ENCODE assay signal across 26 cellular contexts in the genomic region with DNA sequence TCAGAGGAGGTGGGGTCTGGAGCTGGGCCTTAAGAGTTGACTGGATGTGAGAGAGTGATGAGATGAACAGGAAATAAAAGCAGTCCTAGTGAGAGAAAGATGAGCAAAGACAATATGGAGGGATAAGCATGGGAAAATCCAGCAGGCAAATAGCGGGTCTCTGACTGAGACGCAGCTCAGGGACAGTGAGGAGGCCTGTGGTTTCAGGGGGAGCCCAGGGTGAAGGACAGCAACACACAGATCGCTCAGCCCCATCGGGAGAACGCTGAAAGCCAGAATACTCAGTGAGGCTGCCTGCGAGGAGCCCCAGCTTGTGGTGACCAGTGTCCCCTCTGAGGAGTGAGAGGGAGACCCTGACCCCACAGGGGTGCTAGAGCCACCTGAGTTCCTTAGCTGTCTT. TPM values are rescaled to one million over a fixed set of nuclear protein-coding genes. Genes with fewer than 3 reads are reported as not detected.
DNase-seq lines count a peak whose midpoint lies in the region; ATAC-seq, FAIRE-seq and TF ChIP-seq lines count a peak whose summit lies in the region.
"Had no signal": no experiment of that assay in that cellular context is flagged by ENCODE, and none has a peak within 500 bp of the region (broad histone marks: within the 10 kb centered on the region; RNA-seq: fewer than 3 reads in every experiment).

No MANE protein-coding gene starts in this region.

- no TSS peak for BruUV-seq in K562 (replicated peaks; lab: Mats Ljungman, UMichigan)

- TF ChIP-seq POLR2A in K562 (conservative IDR thresholded peaks at IDR 0.05), result no peak

- H3K9me2 ChIP-seq in GM23338 (ENCODE audit: insufficient read depth), result 0 out of 2 replicates have a peak, but pooled peaks cover 3% of the 10 kb centered on the region

- H3K27me3 ChIP-seq in GM23338 (ENCODE audit: insufficient read depth) (no peaks in the 10 kb centered on the region), K562 (ENCODE audit: control insufficient read depth in 2 of 2, insufficient read depth in 2 of 2, low read length in 2 of 2) (peaks cover 15 to 30% of the 10 kb centered on the region in 2 experiments; a peak in 4 of 5 replicates), neural progenitor cell (no peaks in the 10 kb centered on the region)
- H3K27me3 ChIP-seq: BE2C; BLaER1 treated with 17β-estradiol and CSF1 and Interleukin-3, amounts not matched to agents 10 nM and 100 nM had no signal

- H4K20me1 ChIP-seq in GM23338 (replicated peaks; ENCODE audit: insufficient read depth) (no peaks in the 10 kb centered on the region), K562 (replicated peaks; ENCODE audit: control insufficient read depth, insufficient read depth, low read length) (no peaks in the 10 kb centered on the region), neural progenitor cell (ENCODE audit: low read depth) (no peaks in the 10 kb centered on the region)
- H4K20me1 ChIP-seq: BLaER1 treated with 17β-estradiol and CSF1 and Interleukin-3, amounts not matched to agents 10 nM and 100 nM had no signal

- H3K4me1 Mint-ChIP-seq in GM23338 (peaks cover 10% of the 10 kb centered on the region), neural progenitor cell (no peaks in the 10 kb centered on the region), type B pancreatic cell (ENCODE audit: unreplicated experiment) (peaks cover 14% of the 10 kb centered on the region)
- H3K4me1 Mint-ChIP-seq: CD14-positive monocyte; CD8-positive, alpha-beta memory T cell had no signal

- WGBS in K562 (ENCODE audit: insufficient coverage, low coverage, missing lambda C conversion rate), result 0% methylated on average over 6 of the region's 6 CpGs

- H3K36me3 ChIP-seq in GM23338 (ENCODE audit: insufficient read depth) (no peaks in the 10 kb centered on the region), K562 (ENCODE audit: control insufficient read depth, insufficient read depth, low read length) (no peaks in the 10 kb centered on the region), neural progenitor cell (no peaks in the 10 kb centered on the region)
- H3K36me3 ChIP-seq: BE2C; BLaER1 treated with 17β-estradiol and CSF1 and Interleukin-3, amounts not matched to agents 10 nM and 100 nM had no signal

- H2AFZ ChIP-seq in GM23338 (peak overlapping the region; percentile 83; the same call in 1 of the 2 replicates), K562 (ENCODE audit: low read depth, low read length) (no peak overlapping the region), neural progenitor cell (replicated peaks) (peak overlapping the region; percentile 26)

- in situ Hi-C loops in K562 (cut with MboI), result no loop called here

- no peak overlapping the region for H3K27ac ChIP-seq in GM23338 (ENCODE audit: low read depth)
- no peak overlapping the region for H3K27ac ChIP-seq in K562 (ENCODE audit: extremely low read depth, low read depth, low read length)
- no peak overlapping the region for H3K27ac ChIP-seq in neural progenitor cell
- H3K27ac ChIP-seq: 22Rv1; BLaER1 treated with 17β-estradiol and CSF1 and Interleukin-3, amounts not matched to agents 10 nM and 100 nM had no signal

- no peak for FAIRE-seq in K562 (lab: Jason Lieb, UNC)
- FAIRE-seq: A204.1, G401.6, GM12892, GM19239 had no signal

- DNase-seq in NCI-H146 (lab: John Stamatoyannopoulos, UW) (peak; percentile 29), NCI-H146 treated with DMSO at 0.1 percent for 48 hours (lab: John Stamatoyannopoulos, UW; ENCODE audit: unreplicated experiment) (no peak), GM23338 (ENCODE audit: low spot score) (no peak), K562 (ENCODE audit: extremely low read depth in 1 of 4, low spot score in 3 of 4) (no peak), neural progenitor cell (ENCODE audit: low spot score) (no peak), anterior cingulate cortex (lab: John Stamatoyannopoulos, UW) (no peak), type B pancreatic cell (ENCODE audit: extremely low spot score, unreplicated experiment) (no peak)
- DNase-seq: ACHN; AML-193; BE2C; Calu3; CD4-positive, alpha-beta T cell; CD8-positive, alpha-beta memory T cell; DMS53; DND-41; GOT3; H7; HCEC 1CT had no signal

- no peaks in the 10 kb centered on the region for H3K9me1 ChIP-seq in K562 (ENCODE audit: control insufficient read depth, insufficient read depth, low read length)

- no peaks in the 10 kb centered on the region for H3K79me2 ChIP-seq in GM23338 (replicated peaks; ENCODE audit: insufficient read depth)
- H3K79me2 ChIP-seq in K562 (ENCODE audit: control insufficient read depth, insufficient read depth, low read length), result no peaks in the 10 kb centered on the region
- no peaks in the 10 kb centered on the region for H3K79me2 ChIP-seq in neural progenitor cell (ENCODE audit: low read depth)

- ATAC-seq in GM23338, result no peak
- ATAC-seq in K562, result peak; percentile 35; the same call in 2 of the 3 replicates
- no peak for ATAC-seq in HG03175 (IDR thresholded peaks at IDR 0.05; ENCODE audit: unreplicated experiment)

- H3K27ac Mint-ChIP-seq in GM23338 (no peak overlapping the region), neural progenitor cell (no peak overlapping the region), type B pancreatic cell (no peak overlapping the region)
- H3K27ac Mint-ChIP-seq: CD14-positive monocyte; CD4-positive, alpha-beta T cell; CD8-positive, alpha-beta memory T cell had no signal

- H3K36me3 Mint-ChIP-seq in GM23338 (ENCODE audit: low read depth), result no peaks in the 10 kb centered on the region
- H3K36me3 Mint-ChIP-seq in neural progenitor cell, result no peaks in the 10 kb centered on the region
- H3K36me3 Mint-ChIP-seq in type B pancreatic cell, result no peaks in the 10 kb centered on the region
- H3K36me3 Mint-ChIP-seq: CD14-positive monocyte had no signal

- H3K4me3 ChIP-seq in GM23338, result no peak overlapping the region
- no peak overlapping the region for H3K4me3 ChIP-seq in K562
- H3K4me3 ChIP-seq in neural progenitor cell, result no peak overlapping the region
- H3K4me3 ChIP-seq: BLaER1 treated with 17β-estradiol and CSF1 and Interleukin-3, amounts not matched to agents 10 nM and 100 nM had no signal

- H3K4me3 Mint-ChIP-seq in GM23338 (no peak overlapping the region), neural progenitor cell (no peak overlapping the region), type B pancreatic cell (no peak overlapping the region)
- H3K4me3 Mint-ChIP-seq: CD14-positive monocyte; CD4-positive, alpha-beta T cell; CD8-positive, alpha-beta memory T cell had no signal

- no peaks in the 10 kb centered on the region for H3K9me3 ChIP-seq in K562 (replicated peaks; ENCODE audit: control insufficient read depth, insufficient read depth, low read depth, low read length)
- no peaks in the 10 kb centered on the region for H3K9me3 ChIP-seq in neural progenitor cell (ENCODE audit: low read depth)
- H3K9me3 ChIP-seq: BE2C had no signal

- H3K9ac ChIP-seq in K562 (ENCODE audit: insufficient read depth in 1 of 2, low read depth in 2 of 2, low read length in 2 of 2) (peak overlapping the region in 1 of 2 experiments; percentile 26; a peak in 1 of 4 replicates), neural progenitor cell (no peak overlapping the region)
- H3K9ac ChIP-seq: BLaER1 treated with 17β-estradiol and CSF1 and Interleukin-3, amounts not matched to agents 10 nM and 100 nM had no signal

- H3K4me2 ChIP-seq in GM23338, result no peak overlapping the region
- H3K4me2 ChIP-seq in K562 (ENCODE audit: insufficient read depth, low read length), result no peak overlapping the region
- no peak overlapping the region for H3K4me2 ChIP-seq in neural progenitor cell
- H3K4me2 ChIP-seq: BLaER1 treated with 17β-estradiol and CSF1 and Interleukin-3, amounts not matched to agents 10 nM and 100 nM had no signal

- no peak for TF ChIP-seq CTCF in GM23338 (conservative IDR thresholded peaks at IDR 0.05; ENCODE audit: low read depth in 2 of 2)
- TF ChIP-seq CTCF in K562 (IDR thresholded peaks at IDR 0.05 in 2 of 3, conservative IDR thresholded peaks at IDR 0.05 in 1 of 3; ENCODE audit: insufficient read depth in 2 of 3, low read depth in 1 of 3, low read length in 3 of 3), result no peak
- no peak for TF ChIP-seq CTCF in neural progenitor cell (IDR thresholded peaks at IDR 0.05)
- no peak for TF ChIP-seq CTCF in type B pancreatic cell (conservative IDR thresholded peaks at IDR 0.05)

- no peak for TF ChIP-seq EP300 in K562 (IDR thresholded peaks at IDR 0.05; ENCODE audit: low read length)

- H3F3A ChIP-seq in GM23338 (replicated peaks; ENCODE audit: low read depth) (no peaks in the 10 kb centered on the region), neural progenitor cell (ENCODE audit: low read depth) (no peaks in the 10 kb centered on the region)

- intact Hi-C loops in K562 (cut with micrococcal nuclease), result no loop called here

- no peaks in the 10 kb centered on the region for H3K27me3 Mint-ChIP-seq in GM23338 (ENCODE audit: insufficient read depth, low read depth, poor library complexity)
- H3K27me3 Mint-ChIP-seq in neural progenitor cell (ENCODE audit: insufficient read depth, low read depth), result peaks cover 5% of the 10 kb centered on the region
- H3K27me3 Mint-ChIP-seq in type B pancreatic cell, result no peaks in the 10 kb centered on the region

- CTCF ChIA-PET in K562 (lab: Yijun Ruan, JAX; ENCODE audit: low intra/inter-chr PET ratio), result no interaction called here

- POLR2A ChIA-PET in K562 (lab: Yijun Ruan, JAX), result no interaction called here

- TF ChIP-seq RAD21 in K562 (CRISPR knock-in tag; conservative IDR thresholded peaks at IDR 0.05 in 1 of 2, IDR thresholded peaks at IDR 0.05 in 1 of 2), result no peak

- H3K9me3 Mint-ChIP-seq in GM23338, result no peaks in the 10 kb centered on the region; the same call in none of the 3 replicates
- H3K9me3 Mint-ChIP-seq in neural progenitor cell, result peaks cover 5% of the 10 kb centered on the region
- H3K9me3 Mint-ChIP-seq in type B pancreatic cell, result peaks cover 5% of the 10 kb centered on the region
- H3K9me3 Mint-ChIP-seq: CD4-positive, alpha-beta T cell had no signal

- H3K4me1 ChIP-seq in GM23338 (ENCODE audit: insufficient read depth) (no peaks in the 10 kb centered on the region; the same call in 1 of the 2 replicates), K562 (replicated peaks in 1 of 2; ENCODE audit: control insufficient read depth in 2 of 2, insufficient read depth in 2 of 2, low read length in 2 of 2) (no peaks in the 10 kb centered on the region), neural progenitor cell (peaks cover 8% of the 10 kb centered on the region)
- H3K4me1 ChIP-seq: BE2C; BLaER1 treated with 17β-estradiol and CSF1 and Interleukin-3, amounts not matched to agents 10 nM and 100 nM had no signal

RNA-seq across cellular contexts. Expression of gene DCDC2, which starts 16.8 kb away (rescaled TPM):
- total RNA-seq in GM23338 (2014; rRNA removed; shearing (Covaris generic)), result 0.50 and 0.59 TPM in 2 replicates
- polyA plus RNA-seq in GM23338 (2016; fragmentation: Nextera tagmentation; extraction: Ambion mirVana), result 0.12 and 0.79 TPM in 2 replicates
- not detected in 2 replicates for total RNA-seq in K562 (2011; cell fraction: chromatin; rRNA removed; ENCODE audit: low replicate concordance)
- total RNA-seq in K562 (2011; cell fraction: nucleolus; rRNA removed), result not detected in 2 replicates
- total RNA-seq in K562 (2011; cell fraction: nucleoplasm; rRNA removed), result not detected in 2 replicates
- total RNA-seq in K562 (2014; rRNA removed), result not detected in 2 replicates
- total RNA-seq in K562 (2014; rRNA removed; fragmentation: Illumina TruSeq; extraction: Trizol), result not detected in 2 replicates
- total RNA-seq in K562 (2015; rRNA removed; fragmentation: Illumina TruSeq; extraction: Trizol), result not detected in 2 replicates
- total RNA-seq in K562 (2021), result 0.04 TPM in 1 of 2 replicates, not detected in the other
- polyA plus RNA-seq in K562 (2011; rRNA removed), result not detected in 2 replicates
- polyA plus RNA-seq in K562 (2011; cell fraction: cytosol; rRNA removed), result not detected in 2 replicates
- not detected in 2 replicates for polyA plus RNA-seq in K562 (2011; cell fraction: nucleus; rRNA removed)
- polyA plus RNA-seq in K562 (2012), result 0.01 and 0.03 TPM in 2 replicates
- polyA plus RNA-seq in K562 (2014; fragmentation: Illumina TruSeq; extraction: Trizol), result not detected in 2 replicates
- not detected for polyA plus RNA-seq in K562 (2014; fragmentation: Nextera tagmentation; extraction: Ambion mirVana)
- polyA plus RNA-seq in K562 (2014; rRNA removed), result not detected in 2 replicates
- not detected in 2 replicates for polyA minus RNA-seq in K562 (2011; rRNA and poly(A)+ RNA removed)
- polyA minus RNA-seq in K562 (2011; cell fraction: cytosol; rRNA and poly(A)+ RNA removed), result not detected in 2 replicates
- not detected in 2 replicates for polyA minus RNA-seq in K562 (2011; cell fraction: nucleus; rRNA and poly(A)+ RNA removed)
- total RNA-seq in neural progenitor cell (ENCODE audit: low replicate concordance), result not detected in 2 replicates
- total RNA-seq in type B pancreatic cell (ENCODE audit: low replicate concordance), result 5.5 and 8.7 TPM in 2 replicates
- total RNA-seq: CD8-positive, alpha-beta memory T cell; H7 had no signal
- polyA plus RNA-seq: CD14-positive monocyte; CD8-positive, alpha-beta memory T cell had no signal

RNA-seq across cellular contexts. Expression of gene MRS2, which starts 28.1 kb away (rescaled TPM):
- total RNA-seq in GM23338 (2014; rRNA removed; shearing (Covaris generic)), result 121 and 125 TPM in 2 replicates
- polyA plus RNA-seq in GM23338 (2016; fragmentation: Nextera tagmentation; extraction: Ambion mirVana), result 74.6 and 80.9 TPM in 2 replicates
- 25.6 and 50.4 TPM in 2 replicates for total RNA-seq in K562 (2011; cell fraction: chromatin; rRNA removed; ENCODE audit: low replicate concordance)
- 25.7 and 29.5 TPM in 2 replicates for total RNA-seq in K562 (2011; cell fraction: nucleolus; rRNA removed)
- 41.1 and 64.7 TPM in 2 replicates for total RNA-seq in K562 (2011; cell fraction: nucleoplasm; rRNA removed)
- 34.4 and 34.8 TPM in 2 replicates for total RNA-seq in K562 (2014; rRNA removed)
- 54.7 and 57.8 TPM in 2 replicates for total RNA-seq in K562 (2014; rRNA removed; fragmentation: Illumina TruSeq; extraction: Trizol)
- total RNA-seq in K562 (2015; rRNA removed; fragmentation: Illumina TruSeq; extraction: Trizol), result 45.8 and 48.1 TPM in 2 replicates
- total RNA-seq in K562 (2021), result 55.0 and 57.5 TPM in 2 replicates
- polyA plus RNA-seq in K562 (2011; rRNA removed), result 44.8 and 57.9 TPM in 2 replicates
- 34.2 and 47.8 TPM in 2 replicates for polyA plus RNA-seq in K562 (2011; cell fraction: cytosol; rRNA removed)
- polyA plus RNA-seq in K562 (2011; cell fraction: nucleus; rRNA removed), result 31.0 and 39.7 TPM in 2 replicates
- polyA plus RNA-seq in K562 (2012), result 34.3 and 36.0 TPM in 2 replicates
- polyA plus RNA-seq in K562 (2014; fragmentation: Illumina TruSeq; extraction: Trizol), result 43.0 and 47.0 TPM in 2 replicates
- 10 to 100 TPM; 14.6 to 23.6 TPM for polyA plus RNA-seq in K562 (2014; fragmentation: Nextera tagmentation; extraction: Ambion mirVana)
- polyA plus RNA-seq in K562 (2014; rRNA removed), result 49.0 and 50.0 TPM in 2 replicates
- 60.6 and 65.0 TPM in 2 replicates for polyA minus RNA-seq in K562 (2011; rRNA and poly(A)+ RNA removed)
- polyA minus RNA-seq in K562 (2011; cell fraction: cytosol; rRNA and poly(A)+ RNA removed), result 34.3 and 41.7 TPM in 2 replicates
- polyA minus RNA-seq in K562 (2011; cell fraction: nucleus; rRNA and poly(A)+ RNA removed), result 24.8 and 34.5 TPM in 2 replicates
- total RNA-seq in neural progenitor cell (ENCODE audit: low replicate concordance), result 22.9 and 32.3 TPM in 2 replicates
- total RNA-seq in type B pancreatic cell (ENCODE audit: low replicate concordance), result 32.1 and 43.2 TPM in 2 replicates
